Comparison of ENCODE assay signal across 12 cellular contexts in genomic region chr5:127042593-127042992, GRCh38. TPM values are rescaled to one million over a fixed set of nuclear protein-coding genes. Genes with fewer than 3 reads are reported as not detected.
DNase-seq lines count a peak whose midpoint lies in the region; ATAC-seq and TF ChIP-seq lines count a peak whose summit lies in the region.
"Had no signal": no experiment of that assay in that cellular context is flagged by ENCODE, and none has a peak within 500 bp of the region (broad histone marks: within the 10 kb centered on the region; RNA-seq: fewer than 3 reads in every experiment).

No MANE protein-coding gene starts in this region.

- H3K79me2 ChIP-seq in mesendoderm (ENCODE audit: control insufficient read depth, insufficient read depth, low read length): no peaks in the 10 kb centered on the region

- H3K79me1 ChIP-seq in IMR-90 (ENCODE audit: low read depth in 1 of 2, low read length in 2 of 2): no peaks in the 10 kb centered on the region
- no peaks in the 10 kb centered on the region for H3K79me1 ChIP-seq in mesendoderm (ENCODE audit: low read length)

- H3K4me1 ChIP-seq in IMR-90 (ENCODE audit: control insufficient read depth, insufficient read depth, low read length) (peaks cover 3% of the 10 kb centered on the region; the same call in 1 of the 2 replicates), mesendoderm (ENCODE audit: control insufficient read depth, low read depth, low read length) (peaks cover 2% of the 10 kb centered on the region)

- H3K56ac ChIP-seq in IMR-90 (ENCODE audit: extremely low read depth, insufficient read depth, low read length) (no peak overlapping the region), mesendoderm (ENCODE audit: low read length) (no peak overlapping the region)

- H2AK5ac ChIP-seq in IMR-90 (ENCODE audit: low read depth, low read length) (no peak overlapping the region), mesendoderm (ENCODE audit: low read length) (no peak overlapping the region)

- in situ Hi-C loops in IMR-90 (cut with MboI; ENCODE audit: low sequenced_read_pairs) (no loop called here), astrocyte of the spinal cord (cut with HindIII; ENCODE audit: low sequenced_read_pairs) (no loop called here)

- dilution Hi-C loops in IMR-90 (cut with HindIII; ENCODE audit: low sequenced_read_pairs, unreplicated experiment): no loop called here

- H3K4me3 ChIP-seq in IMR-90 (ENCODE audit: insufficient read depth, low read depth, low read length): no peak overlapping the region
- no peak overlapping the region for H3K4me3 ChIP-seq in astrocyte of the spinal cord (ENCODE audit: low read depth, low read length)
- H3K4me3 ChIP-seq in mesendoderm (ENCODE audit: low read length): no peak overlapping the region
- H3K4me3 ChIP-seq: gastroesophageal sphincter, tibial nerve had no signal

- H2BK120ac ChIP-seq in IMR-90 (ENCODE audit: low read depth, low read length) (no peak overlapping the region; the same call in 1 of the 2 replicates), mesendoderm (ENCODE audit: low read depth, low read length) (no peak overlapping the region)

- no peak overlapping the region for H3K4me2 ChIP-seq in IMR-90 (ENCODE audit: low read depth, low read length)
- no peak overlapping the region for H3K4me2 ChIP-seq in mesendoderm (ENCODE audit: low read length)

- H3K23ac ChIP-seq in IMR-90 (ENCODE audit: low read depth, low read length) (no peak overlapping the region), mesendoderm (ENCODE audit: low read length) (no peak overlapping the region)

- CTCF ChIA-PET in IMR-90 (lab: Yijun Ruan, JAX): no interaction called here

- H2AK9ac ChIP-seq in IMR-90 (replicated peaks; ENCODE audit: low read depth, low read length, poor library complexity): no peak overlapping the region

- H3K36me3 ChIP-seq in IMR-90 (ENCODE audit: control insufficient read depth, insufficient read depth, low read length) (no peaks in the 10 kb centered on the region), mesendoderm (ENCODE audit: control insufficient read depth, insufficient read depth, low read length) (no peaks in the 10 kb centered on the region)
- H3K36me3 ChIP-seq: tibial nerve had no signal

- H3K9me3 ChIP-seq in IMR-90 (ENCODE audit: control insufficient read depth, insufficient read depth, low read length): no peaks in the 10 kb centered on the region
- H3K9me3 ChIP-seq: gastroesophageal sphincter, tibial nerve had no signal

- intact Hi-C loops in IMR-90 (cut with micrococcal nuclease): loop anchor here (10.0 kb wide), 1 partner anchor 388 kb away; no protein-coding TSS in a partner anchor

- peaks cover 12% of the 10 kb centered on the region for H3K9me1 ChIP-seq in IMR-90 (ENCODE audit: insufficient read depth, low read length)

- TF ChIP-seq CTCF in C4-2B (conservative IDR thresholded peaks at IDR 0.05) (peak; percentile 18), IMR-90 (conservative IDR thresholded peaks at IDR 0.05; ENCODE audit: low read depth, low read length) (peak; percentile 47), astrocyte of the spinal cord (IDR thresholded peaks at IDR 0.05; ENCODE audit: low read depth, low read length) (peak; percentile 31)

- no peak overlapping the region for H4K91ac ChIP-seq in IMR-90 (ENCODE audit: insufficient read depth, low read depth, low read length)

- H3K4ac ChIP-seq in IMR-90 (ENCODE audit: low read depth, low read length): peak overlapping the region; percentile 66; the same call in 1 of the 2 replicates
- no peak overlapping the region for H3K4ac ChIP-seq in mesendoderm (ENCODE audit: low read depth, low read length)

- no peak overlapping the region for H4K5ac ChIP-seq in IMR-90 (ENCODE audit: low read depth, low read length)
- H4K5ac ChIP-seq in mesendoderm (ENCODE audit: low read length): no peak overlapping the region

- H3K27me3 ChIP-seq in IMR-90 (ENCODE audit: control insufficient read depth, insufficient read depth, low read length) (no peaks in the 10 kb centered on the region), mesendoderm (ENCODE audit: insufficient read depth, low read length, poor library complexity) (no peaks in the 10 kb centered on the region)
- H3K27me3 ChIP-seq: gastroesophageal sphincter, tibial nerve had no signal

- no CpG with 5 or more reads among the region's 2 CpGs for WGBS in IMR-90 (ENCODE audit: extremely low coverage in 2 of 2, insufficient read length in 1 of 2), 2 experiments
- no CpG with 5 or more reads among the region's 2 CpGs for WGBS in mesendoderm (ENCODE audit: extremely low coverage, insufficient coverage, low lambda C conversion rate)

- H2BK20ac ChIP-seq in IMR-90 (ENCODE audit: low read depth, low read length): no peak overlapping the region

- no peak overlapping the region for H2AFZ ChIP-seq in IMR-90 (replicated peaks; ENCODE audit: low read length, poor library complexity)

- H4K8ac ChIP-seq in IMR-90 (ENCODE audit: low read depth in 2 of 2, low read length in 2 of 2) (no peak overlapping the region), mesendoderm (ENCODE audit: low read depth, low read length) (no peak overlapping the region)

- H3K27ac ChIP-seq in C4-2B (no peak overlapping the region), IMR-90 (ENCODE audit: insufficient read depth, low read length) (no peak overlapping the region), mesendoderm (ENCODE audit: low read depth, low read length) (no peak overlapping the region)
- H3K27ac ChIP-seq: gastroesophageal sphincter had no signal

- no peak for TF ChIP-seq POLR2A in IMR-90 (IDR thresholded peaks at IDR 0.05; ENCODE audit: low read depth, low read length)

- H3K9ac ChIP-seq in IMR-90 (ENCODE audit: low read depth, low read length) (no peak overlapping the region), mesendoderm (ENCODE audit: low read length) (no peak overlapping the region)

- POLR2A ChIA-PET in IMR-90 (lab: Charles Lee; ENCODE audit: unreplicated experiment): no interaction called here

- H4K20me1 ChIP-seq in IMR-90 (ENCODE audit: insufficient read depth, low read length): no peaks in the 10 kb centered on the region

- no TSS peak for BruUV-seq in IMR-90 (replicated peaks; lab: Mats Ljungman, UMichigan)

- TF ChIP-seq RAD21 in IMR-90 (IDR thresholded peaks at IDR 0.05; ENCODE audit: low read length): peak; percentile 52; the same call in 1 of the 2 replicates

- H3K18ac ChIP-seq in IMR-90 (ENCODE audit: low read depth, low read length) (no peak overlapping the region), mesendoderm (ENCODE audit: low read length) (no peak overlapping the region)

- no peak overlapping the region for H3K14ac ChIP-seq in IMR-90 (replicated peaks; ENCODE audit: low read depth, low read length)

- no peak for ATAC-seq in IMR-90 (ENCODE audit: low read depth)
- ATAC-seq: gastroesophageal sphincter had no signal

- H2BK5ac ChIP-seq in IMR-90 (ENCODE audit: low read depth, low read length, poor library complexity, severe bottlenecking) (no peak overlapping the region), mesendoderm (ENCODE audit: low read length) (no peak overlapping the region)

- no peak overlapping the region for H2BK15ac ChIP-seq in IMR-90 (ENCODE audit: low read depth, low read length)
- no peak overlapping the region for H2BK15ac ChIP-seq in mesendoderm (replicated peaks; ENCODE audit: low read depth)

- DNase-seq in IMR-90 (peak; percentile 49), astrocyte of the spinal cord (ENCODE audit: low read depth, low spot score) (peak; percentile 26), mesendoderm (peak; percentile 11), NCI-H2196 treated with DMSO at 0.1 percent for 48 hours (lab: John Stamatoyannopoulos, UW; ENCODE audit: unreplicated experiment) (no peak), NCI-H748 treated with DMSO at 0.1 percent for 48 hours (lab: John Stamatoyannopoulos, UW) (no peak)
- DNase-seq in activated CD4-positive, alpha-beta T cell treated with anti-CD3 and anti-CD28 coated beads for 1 hour: no peak
- DNase-seq in stimulated activated naive CD4-positive, alpha-beta T cell treated with Interleukin-2 at 50 U/mL for 16 hours (lab: John Stamatoyannopoulos, UW): no peak
- DNase-seq: central memory CD4-positive, alpha-beta T cell; NCI-H2171 had no signal

TF ChIP-seq in IMR-90, 13 proteins besides CTCF, POLR2A, EP300 and RAD21:
- TF ChIP-seq NFE2L2 (IDR thresholded peaks at IDR 0.05; ENCODE audit: low read depth, low read length) (no peak), CEBPB (IDR thresholded peaks at IDR 0.05; ENCODE audit: low read depth, low read length) (no peak), RCOR1 (IDR thresholded peaks at IDR 0.05; ENCODE audit: insufficient replicate concordance, low read length) (no peak), MAFK (IDR thresholded peaks at IDR 0.05; ENCODE audit: low read depth, low read length) (no peak), RFX5 (IDR thresholded peaks at IDR 0.05; ENCODE audit: low read depth, low read length) (no peak), CHD1 (IDR thresholded peaks at IDR 0.05; ENCODE audit: low read depth, low read length) (no peak), SMC3 (IDR thresholded peaks at IDR 0.05; ENCODE audit: low read depth, low read length) (peak; percentile 45), USF2 (IDR thresholded peaks at IDR 0.05; ENCODE audit: low read depth, low read length) (no peak)

RNA-seq across cellular contexts. Expression of gene MARCHF3, which starts 12.2 kb away (rescaled TPM):
- 17.8 and 18.8 TPM in 2 replicates for total RNA-seq in IMR-90 (2012; rRNA removed)
- 9.5 and 11.2 TPM in 2 replicates for polyA plus RNA-seq in IMR-90 (2012; rRNA removed)
- polyA plus RNA-seq in IMR-90 (2012; cell fraction: cytosol; rRNA removed): 4.8 and 7.7 TPM in 2 replicates
- polyA plus RNA-seq in IMR-90 (2012; cell fraction: nucleus; rRNA removed; ENCODE audit: low replicate concordance): 5.2 and 10.5 TPM in 2 replicates
- polyA plus RNA-seq in mesendoderm (2013, experiment 1 of 2): 5.2 TPM
- polyA plus RNA-seq in mesendoderm (2013, experiment 2 of 2): 4.5 TPM

RNA-seq across cellular contexts. Expression of gene C5orf63, which starts 30.7 kb away (rescaled TPM):
- 0.72 and 0.83 TPM in 2 replicates for total RNA-seq in IMR-90 (2012; rRNA removed)
- polyA plus RNA-seq in IMR-90 (2012; rRNA removed): 0.86 and 1.1 TPM in 2 replicates
- polyA plus RNA-seq in IMR-90 (2012; cell fraction: cytosol; rRNA removed): 0.26 and 0.51 TPM in 2 replicates
- polyA plus RNA-seq in IMR-90 (2012; cell fraction: nucleus; rRNA removed; ENCODE audit: low replicate concordance): 0.34 and 1.8 TPM in 2 replicates
- polyA plus RNA-seq in mesendoderm (2013, experiment 1 of 2): 0.72 TPM
- 0.49 TPM for polyA plus RNA-seq in mesendoderm (2013, experiment 2 of 2)

Comparison
In these comparisons a context has a peak if more than half of its experiments do, and no peak if none do; other contexts are left out.
1. DNase-seq: peak in IMR-90 (single experiment), astrocyte of the spinal cord (single experiment) and mesendoderm (single experiment); none in activated CD4-positive, alpha-beta T cell treated with anti-CD3 and anti-CD28 coated beads for 1 hour (single experiment), stimulated activated naive CD4-positive, alpha-beta T cell treated with Interleukin-2 at 50 U/mL for 16 hours (single experiment), NCI-H2196 treated with DMSO at 0.1 percent for 48 hours (single experiment) and NCI-H748 treated with DMSO at 0.1 percent for 48 hours (single experiment).
2. Peak in every context shown above with its lines, with median percentiles within 50 percentile points of each other: CTCF ChIP-seq.